23 cellular contexts compared by ENCODE assay signal in the genomic region with DNA sequence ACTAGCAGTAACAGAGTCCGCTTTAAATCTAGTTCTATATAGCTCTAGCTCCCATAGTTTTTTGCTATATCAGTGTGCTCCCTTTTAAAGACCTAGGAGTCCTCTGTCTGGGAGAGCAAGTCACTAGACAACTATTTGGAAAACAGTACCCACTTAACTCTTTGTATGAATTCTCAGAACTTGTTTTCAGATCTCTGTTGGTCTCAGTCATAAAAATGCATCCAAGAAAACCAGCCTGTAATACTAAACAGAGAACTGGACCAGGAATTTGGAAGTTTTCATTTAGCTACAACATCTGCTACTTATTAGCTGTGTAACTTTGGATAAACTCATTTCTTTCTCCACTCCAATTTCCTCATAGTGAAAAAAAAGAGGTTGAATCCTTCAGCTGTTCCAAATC. TPM values are rescaled to one million over a fixed set of nuclear protein-coding genes. Genes with fewer than 3 reads are reported as not detected.
DNase-seq lines count a peak whose midpoint lies in the region; ATAC-seq and TF ChIP-seq lines count a peak whose summit lies in the region.
"Had no signal": no experiment of that assay in that cellular context is flagged by ENCODE, and none has a peak within 500 bp of the region (broad histone marks: within the 10 kb centered on the region; RNA-seq: fewer than 3 reads in every experiment).

No MANE protein-coding gene starts in this region.

- no peaks in the 10 kb centered on the region for H3K9me3 ChIP-seq in osteoblast (ENCODE audit: low read depth, low read length)
- no peaks in the 10 kb centered on the region for H3K9me3 ChIP-seq in transverse colon
- H3K9me3 ChIP-seq: BE2C, breast epithelium, gastrocnemius medialis, thoracic aorta had no signal

- WGBS in transverse colon (ENCODE audit: low coverage in 1 of 2), 2 donors = 83 to 91% methylated on average over 1 of the region's 1 CpG

- no peak for TF ChIP-seq POLR2A in transverse colon (IDR thresholded peaks at IDR 0.05)
- no peak for TF ChIP-seq POLR2A in GM18505 (IDR thresholded peaks at IDR 0.05; ENCODE audit: borderline replicate concordance, extremely low read depth, insufficient read depth, insufficient read length)

- intact Hi-C loops in transverse colon (cut with DNase I; ENCODE audit: low total_unique reads) = no loop called here

- H3K36me3 ChIP-seq in osteoblast (ENCODE audit: insufficient read depth, low read length) (no peaks in the 10 kb centered on the region), transverse colon (no peaks in the 10 kb centered on the region)
- H3K36me3 ChIP-seq: BE2C, breast epithelium, gastrocnemius medialis, thoracic aorta had no signal

- H3K4me2 ChIP-seq in osteoblast (ENCODE audit: insufficient read depth, low read length) = peak overlapping the region; percentile 67

- H4K20me1 ChIP-seq in osteoblast (ENCODE audit: insufficient read depth, low read length) = no peaks in the 10 kb centered on the region

- no peak overlapping the region for H2AFZ ChIP-seq in osteoblast (ENCODE audit: low read length)

- no peak overlapping the region for H3K4me3 ChIP-seq in AG09309 (ENCODE audit: control insufficient read depth, low read depth, low read length)
- H3K4me3 ChIP-seq in HFF-Myc (replicated peaks; ENCODE audit: low read depth, low read length) = no peak overlapping the region
- peak overlapping the region; percentile 59 for H3K4me3 ChIP-seq in osteoblast (ENCODE audit: insufficient read depth, low read length)
- H3K4me3 ChIP-seq in transverse colon = no peak overlapping the region
- H3K4me3 ChIP-seq: coronary artery, gastrocnemius medialis, thoracic aorta had no signal

- ATAC-seq in HG03565 (IDR thresholded peaks at IDR 0.05; ENCODE audit: unreplicated experiment) (no peak), GM18505 (IDR thresholded peaks at IDR 0.05; ENCODE audit: unreplicated experiment) (no peak), GM21717 (IDR thresholded peaks at IDR 0.05; ENCODE audit: unreplicated experiment) (no peak)
- ATAC-seq: gastrocnemius medialis, Right ventricle myocardium inferior had no signal

- TF ChIP-seq CTCF in AG09309 (IDR thresholded peaks at IDR 0.05; ENCODE audit: control insufficient read depth, insufficient read depth, low read depth, low read length, missing control alignments) (no peak), HFF-Myc (IDR thresholded peaks at IDR 0.05; ENCODE audit: low read depth, low read length, missing control alignments) (no peak), osteoblast (IDR thresholded peaks at IDR 0.05; ENCODE audit: extremely low read depth, low read depth, low read length) (no peak), transverse colon (IDR thresholded peaks at IDR 0.05) (no peak)

- H3K4me1 ChIP-seq in osteoblast (ENCODE audit: insufficient read depth, low read length) (peaks cover 12% of the 10 kb centered on the region), transverse colon (no peaks in the 10 kb centered on the region)
- H3K4me1 ChIP-seq: BE2C, breast epithelium, gastrocnemius medialis had no signal

- no peaks in the 10 kb centered on the region for H3K79me2 ChIP-seq in osteoblast (ENCODE audit: insufficient read depth, low read length)

- peak overlapping the region; percentile 9 for H3K27ac ChIP-seq in osteoblast (ENCODE audit: low read depth, low read length)
- no peak overlapping the region for H3K27ac ChIP-seq in transverse colon
- H3K27ac ChIP-seq: breast epithelium, coronary artery, gastrocnemius medialis, thoracic aorta had no signal

- DNase-seq in AG09309 (ENCODE audit: low read depth) (peak; percentile 55), HFF-Myc (ENCODE audit: extremely low read depth, low read depth) (peak; percentile 55), epidermal melanocyte (ENCODE audit: insufficient read length, low spot score) (peak; percentile 42), osteoblast (ENCODE audit: insufficient read length, low spot score, missing footprints) (peak; percentile 42), transverse colon (no peak)
- DNase-seq: activated CD4-positive, alpha-beta T cell treated with anti-CD3 and anti-CD28 coated beads, Interleukin-2, amount 10 ng/mL, durations not matched to agents 7 days and 5 days; activated effector memory CD4-positive, alpha-beta T cell treated with Interleukin-2 at 50 U/mL for 16 hours; BE2C; gastrocnemius medialis; MM.1S; NCI-H1436 treated with DMSO at 0.1 percent for 48 hours; NCI-H774; occipital lobe had no signal

- no peaks in the 10 kb centered on the region for H3K27me3 ChIP-seq in osteoblast (ENCODE audit: insufficient read depth, low read length)
- H3K27me3 ChIP-seq in transverse colon = no peaks in the 10 kb centered on the region
- H3K27me3 ChIP-seq: BE2C, breast epithelium, gastrocnemius medialis had no signal

- no peak for TF ChIP-seq EP300 in transverse colon (IDR thresholded peaks at IDR 0.05; ENCODE audit: low read depth)

- in situ Hi-C loops in transverse colon (cut with MboI; ENCODE audit: low pct_ligation_motif_present in 1 of 4, low pct_unique_long_range_greater_than_20kb in 1 of 4, low sequenced_read_pairs in 3 of 4) = no loop called here

RNA-seq across cellular contexts. Expression of gene C3orf49, which starts 56.9 kb away (rescaled TPM):
- total RNA-seq in osteoblast (not detected in 2 replicates), transverse colon (not detected)
- total RNA-seq: activated CD4-positive, alpha-beta T cell treated with anti-CD3 and anti-CD28 coated beads, Interleukin-2, amount 10 ng/mL, durations not matched to agents 7 days and 5 days; breast epithelium; Daoy; gastrocnemius medialis; kidney epithelial cell; lung microvascular endothelial cell; occipital lobe; Right ventricle myocardium inferior; thoracic aorta had no signal
